Comparison of ENCODE assay signal across 19 cellular contexts in genomic region chr5:67124556-67124955, GRCh38.
"Had no signal": no experiment of that assay in that cellular context is flagged by ENCODE, and none has a peak within 500 bp of the region (broad histone marks: within the 10 kb centered on the region; RNA-seq: fewer than 3 reads in every experiment).

No MANE protein-coding gene starts in this region.

- H3K9me3 ChIP-seq: MG63, SJSA1 had no signal

- H3K4me3 ChIP-seq: MG63, SJSA1, SK-N-MC had no signal

- H3K27ac ChIP-seq: HL-60, SJSA1, SK-N-MC had no signal

- DNase-seq: KBM-7, MG63, NCI-H1092, NCI-H1105 treated with DMSO at 0.1 percent for 48 hours, NCI-H1436, NCI-H187, NCI-H2029, NCI-H2081 treated with DMSO at 0.1 percent for 48 hours, NCI-H2171, NCI-H345, NCI-H446 treated with DMSO at 0.1 percent for 48 hours, NCI-H510A treated with DMSO at 0.1 percent for 48 hours, NCI-H526, Right ventricle myocardium superior, RPMI8226, SIG-M5 had no signal

- H3K4me1 ChIP-seq: SJSA1 had no signal

- H3K27me3 ChIP-seq: MG63, SJSA1 had no signal

- H3K36me3 ChIP-seq: MG63, SJSA1 had no signal
